ENCODE assay signal across 8 cellular contexts in the genomic region with DNA sequence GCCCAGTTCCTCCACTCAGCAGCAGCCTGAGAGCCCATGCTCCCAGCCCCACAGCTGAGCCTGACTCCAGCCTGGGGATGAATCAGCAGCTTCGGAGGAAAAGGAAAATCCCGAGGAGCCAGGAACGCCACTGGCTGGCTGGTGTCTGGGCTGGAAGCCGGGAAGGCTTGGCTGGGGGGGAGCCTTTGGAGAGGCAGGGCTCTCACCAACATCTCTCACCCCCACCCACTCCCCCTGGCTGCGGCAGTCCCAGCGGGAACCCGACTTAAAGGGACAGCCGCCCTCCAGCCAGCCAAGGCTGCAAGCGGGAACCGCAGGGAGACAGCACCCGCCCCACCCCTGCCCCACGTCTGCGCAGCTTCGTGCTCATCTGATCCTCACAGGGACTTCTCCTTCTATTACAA. TPM values are rescaled to one million over a fixed set of nuclear protein-coding genes. Genes with fewer than 3 reads are reported as not detected.
DNase-seq lines count a peak whose midpoint lies in the region; FAIRE-seq and TF ChIP-seq lines count a peak whose summit lies in the region.

No MANE protein-coding gene starts in this region.

- H3K27me3 Mint-ChIP-seq in nephron progenitor cell (ENCODE audit: low read depth, poor library complexity): peaks cover 18% of the 10 kb centered on the region

- peaks cover 72% of the 10 kb centered on the region for H3K4me1 Mint-ChIP-seq in nephron progenitor cell

- H3K36me3 Mint-ChIP-seq in nephron progenitor cell (ENCODE audit: low read depth): no peaks in the 10 kb centered on the region

- no peaks in the 10 kb centered on the region for H3K9me3 Mint-ChIP-seq in nephron progenitor cell

- H3K4me3 ChIP-seq in AG10803 (ENCODE audit: low read length): peak overlapping the region; percentile 62

- TF ChIP-seq CTCF in AG10803 (conservative IDR thresholded peaks at IDR 0.05; ENCODE audit: low read length) (no peak; the same call in 1 of the 2 replicates), nephron progenitor cell (IDR thresholded peaks at IDR 0.05) (no peak)

- H3K27ac Mint-ChIP-seq in nephron progenitor cell: no peak overlapping the region

- no peak overlapping the region for H3K4me3 Mint-ChIP-seq in nephron progenitor cell

- FAIRE-seq in RCC 7860 (lab: Jason Lieb, UNC) (peak; percentile 79), GM12892 (lab: Jason Lieb, UNC) (no peak)

- TF ChIP-seq POLR2A in GM12892 (IDR thresholded peaks at IDR 0.05; ENCODE audit: low read depth, low read length): no peak

- peak; percentile 92 for DNase-seq in AG10803 (ENCODE audit: low read depth)
- peak; percentile 87 for DNase-seq in RCC 7860 (ENCODE audit: low spot score)
- peak; percentile 86 for DNase-seq in fibroblast of peridontal ligament (ENCODE audit: extremely low read depth)
- peak; percentile 45 for DNase-seq in nephron progenitor cell
- no peak for DNase-seq in NCI-H1105 (lab: John Stamatoyannopoulos, UW)
- DNase-seq in HPDE6-E6E7 (ENCODE audit: extremely low spot score): no peak
- no peak for DNase-seq in stimulated activated CD4-positive, alpha-beta T cell treated with anti-CD3 and anti-CD28 coated beads, Interleukin-2, amount 100 ng/mL, for 24 hours
- no peak for DNase-seq in GM12892 (ENCODE audit: insufficient read length)

RNA-seq across cellular contexts. Expression of a gene that starts 28.4 kb away (rescaled TPM):
- 32.5 TPM for polyA plus RNA-seq in GM12892 (2012; ENCODE audit: missing spikeins)

RNA-seq across cellular contexts. Expression of a gene that starts 48.6 kb away (rescaled TPM):
- 45.5 TPM for polyA plus RNA-seq in GM12892 (2012; ENCODE audit: missing spikeins)

Comparison
In these comparisons a context has a peak if more than half of its experiments do, and no peak if none do; other contexts are left out.
1. DNase-seq: peak in AG10803 (single experiment), RCC 7860 (single experiment), fibroblast of peridontal ligament (single experiment) and nephron progenitor cell (single experiment); none in NCI-H1105 (single experiment), HPDE6-E6E7 (single experiment), stimulated activated CD4-positive, alpha-beta T cell treated with anti-CD3 and anti-CD28 coated beads, Interleukin-2, amount 100 ng/mL, for 24 hours (0 of 2) and GM12892 (single experiment).